8 cellular contexts compared by ENCODE assay signal in the genomic region with DNA sequence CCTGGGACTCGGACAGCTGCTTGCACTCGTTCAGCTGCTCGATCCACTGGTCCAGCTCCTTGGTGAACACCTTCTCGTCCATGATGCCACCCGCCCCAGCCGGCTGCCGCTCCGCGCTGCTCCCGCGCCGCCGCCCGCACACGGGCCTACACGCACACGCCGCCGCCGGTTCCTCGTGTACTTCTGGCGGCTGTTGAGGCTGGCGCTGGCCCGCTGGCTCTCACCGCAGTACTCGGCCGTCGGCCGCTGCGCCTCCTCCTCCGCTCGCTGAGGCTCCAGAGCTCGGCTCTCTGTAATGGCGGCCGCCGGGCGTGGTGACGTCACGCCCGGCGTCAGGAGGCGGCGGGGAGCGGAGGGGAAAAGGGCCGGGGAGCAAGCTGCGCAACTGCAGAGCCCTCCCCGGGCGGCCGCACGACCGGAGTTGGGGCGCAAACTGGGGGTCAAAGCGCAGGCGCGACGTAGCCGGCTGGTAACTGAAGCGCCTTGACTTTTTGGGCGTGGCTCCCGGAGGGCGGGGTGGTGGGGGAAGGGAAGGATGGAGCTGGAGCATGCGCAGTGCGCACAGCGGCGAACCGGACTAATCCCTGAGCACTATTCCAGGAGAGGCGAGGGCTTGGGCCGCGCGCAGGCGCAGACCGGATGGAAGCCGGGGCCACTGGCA. TPM values are rescaled to one million over a fixed set of nuclear protein-coding genes. Genes with fewer than 3 reads are reported as not detected.
A peak's percentile ranks its signal among the peaks of the same experiment; 100 is the strongest.
DNase-seq lines count a peak whose midpoint lies in the region; ATAC-seq and TF ChIP-seq lines count a peak whose summit lies in the region.

A gene (minus strand): TSS at position 294 of the 661 bp plus-strand sequence. CDS start 212 bp downstream, at position 82.

- intact Hi-C loops in mucosa of descending colon (cut with DNase I, micrococcal nuclease) = no loop called here

- peaks cover 7% of the 10 kb centered on the region for H3K36me3 Mint-ChIP-seq in IgD-negative memory B cell

- H3K4me3 ChIP-seq in epithelial cell of esophagus (ENCODE audit: low read length) (peak within 1 kb of the TSS; percentile 90), mucosa of descending colon (peak within 1 kb of the TSS; percentile 99)

- peak; percentile 86 for ATAC-seq in GM21529 (IDR thresholded peaks at IDR 0.05; ENCODE audit: unreplicated experiment)
- peak; percentile 92 for ATAC-seq in mucosa of descending colon

- peaks cover 37% of the 10 kb centered on the region for H3K4me1 ChIP-seq in mucosa of descending colon (ENCODE audit: low read depth)

- H3K9me3 Mint-ChIP-seq in IgD-negative memory B cell = no peaks in the 10 kb centered on the region

- TF ChIP-seq CTCF in epithelial cell of esophagus (IDR thresholded peaks at IDR 0.05; ENCODE audit: insufficient read depth, low read depth, low read length, missing control alignments) = no peak
- TF ChIP-seq CTCF in mucosa of descending colon (IDR thresholded peaks at IDR 0.05) = no peak

- DNase-seq in DMS 273 treated with DMSO at 0.1 percent for 48 hours (lab: John Stamatoyannopoulos, UW) = peak; percentile 94
- DNase-seq in OCI-M2 (lab: John Stamatoyannopoulos, UW; ENCODE audit: unreplicated experiment) = peak; percentile 75
- peak; percentile 99 for DNase-seq in activated T-cell treated with anti-CD3 and anti-CD28 coated beads for 4 hours
- peak; percentile 99 for DNase-seq in epithelial cell of esophagus (ENCODE audit: low read depth)
- DNase-seq in mucosa of descending colon = peak; percentile 98 to 100 (median 99)
- DNase-seq in stimulated activated CD8-positive, alpha-beta memory T cell treated with anti-CD3 and anti-CD28 coated beads, Interleukin-4, amount 100 ng/mL, for 24 hours (ENCODE audit: low read depth) = peak; percentile 98

- H3K36me3 ChIP-seq in mucosa of descending colon (ENCODE audit: low read depth) = no peaks in the 10 kb centered on the region

- H3K4me3 Mint-ChIP-seq in IgD-negative memory B cell = peak within 1 kb of the TSS; percentile 97 to 100 (median 99)

- H3K4me1 Mint-ChIP-seq in IgD-negative memory B cell = peaks cover 32 to 51% (median 39%) of the 10 kb centered on the region in 3 donors

- no peaks in the 10 kb centered on the region for H3K27me3 Mint-ChIP-seq in IgD-negative memory B cell

- H3K9me3 ChIP-seq in mucosa of descending colon = no peaks in the 10 kb centered on the region

- peak within 1 kb of the TSS; percentile 99 to 100 (median 100) for H3K27ac Mint-ChIP-seq in IgD-negative memory B cell

RNA-seq across cellular contexts. Expression of the gene that starts here (rescaled TPM):
- polyA plus RNA-seq in IgD-negative memory B cell = 215 TPM
- 100 to 1,000 TPM in 2 of 3 donors, 10 to 100 TPM in 1; 93.9 to 120 (median 115) TPM for total RNA-seq in mucosa of descending colon

Comparison
In these comparisons a context has a peak if more than half of its experiments do, and no peak if none do; other contexts are left out.
1. Peak in every context shown above with its lines: DNase-seq, ATAC-seq and H3K4me3 ChIP-seq.